ENCODE assay signal across 1 cellular context in the genomic region with DNA sequence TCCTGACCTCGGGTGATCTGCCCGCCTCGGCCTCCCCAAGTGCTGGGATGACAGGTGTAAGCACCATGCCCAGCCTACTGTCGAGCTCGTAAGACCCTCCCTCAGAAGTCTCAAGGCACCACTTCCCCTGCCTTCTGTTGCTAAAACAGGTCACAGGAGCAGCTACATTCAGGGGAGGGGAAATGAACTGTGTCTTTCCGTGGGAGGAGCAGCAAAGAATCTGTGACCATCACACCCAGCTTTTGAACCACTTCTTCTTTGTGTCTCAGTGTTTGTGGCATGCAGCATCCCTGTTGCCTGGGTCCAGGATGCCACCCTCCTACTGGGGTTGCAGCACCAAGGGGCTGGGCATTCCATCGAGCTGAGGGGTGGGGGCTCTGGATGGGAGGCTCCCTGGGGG.
TF ChIP-seq lines count a peak whose summit lies in the region.

No MANE protein-coding gene starts in this region.

TF ChIP-seq in GM12878, 131 proteins besides CTCF, POLR2A, EP300 and RAD21:
- peak; percentile 50; the same call in 1 of the 2 replicates for TF ChIP-seq SPI1 (IDR thresholded peaks at IDR 0.05; ENCODE audit: borderline replicate concordance, insufficient read depth, low read depth, low read length)
- TF ChIP-seq GABPA (IDR thresholded peaks at IDR 0.05; ENCODE audit: low read depth), result no peak
